8 cellular contexts compared by ENCODE assay signal in the genomic region with DNA sequence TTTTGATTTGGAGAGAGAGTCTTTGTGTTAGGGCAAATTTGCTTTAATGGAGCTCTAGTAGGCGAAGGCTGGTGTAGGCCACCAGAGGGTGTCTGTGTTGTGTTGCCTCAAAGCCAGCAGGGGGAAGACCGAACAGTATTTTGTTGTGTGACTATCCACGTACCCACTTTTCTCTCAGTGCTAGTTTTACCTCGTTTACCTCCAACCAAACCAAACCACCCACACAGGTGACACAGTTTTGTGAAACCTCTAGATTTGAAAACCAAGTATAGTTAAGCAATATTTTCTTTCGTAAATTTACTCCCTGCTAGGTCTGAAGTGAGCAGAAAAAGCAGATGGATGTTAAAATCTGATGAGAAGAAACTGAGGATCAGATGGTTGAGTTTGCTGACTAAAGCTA. TPM values are rescaled to one million over a fixed set of nuclear protein-coding genes. Genes with fewer than 3 reads are reported as not detected.
DNase-seq lines count a peak whose midpoint lies in the region; ATAC-seq and TF ChIP-seq lines count a peak whose summit lies in the region.

No MANE protein-coding gene starts in this region.

- peak; percentile 92 for ATAC-seq in HG03135 (IDR thresholded peaks at IDR 0.05; ENCODE audit: unreplicated experiment)

- H3K9me3 Mint-ChIP-seq in activated CD4-positive, alpha-beta memory T cell treated with anti-CD3 and anti-CD28 coated beads for 36 hours = no peaks in the 10 kb centered on the region
- H3K9me3 Mint-ChIP-seq in endothelial cell (ENCODE audit: unreplicated experiment) = no peaks in the 10 kb centered on the region

- H3K4me1 Mint-ChIP-seq in activated CD4-positive, alpha-beta memory T cell treated with anti-CD3 and anti-CD28 coated beads for 36 hours (ENCODE audit: low read depth) = peaks cover 11% of the 10 kb centered on the region
- peaks cover 13% of the 10 kb centered on the region for H3K4me1 Mint-ChIP-seq in endothelial cell (ENCODE audit: unreplicated experiment)

- peak; percentile 71 for TF ChIP-seq CTCF in endothelial cell (IDR thresholded peaks at IDR 0.05; ENCODE audit: unreplicated experiment)

- H3K4me3 Mint-ChIP-seq in activated CD4-positive, alpha-beta memory T cell treated with anti-CD3 and anti-CD28 coated beads for 36 hours = no peak overlapping the region
- peak overlapping the region; percentile 57 for H3K4me3 Mint-ChIP-seq in endothelial cell (ENCODE audit: unreplicated experiment)

- peak overlapping the region; percentile 66 for H3K27ac Mint-ChIP-seq in activated CD4-positive, alpha-beta memory T cell treated with anti-CD3 and anti-CD28 coated beads for 36 hours
- peak overlapping the region; percentile 93 for H3K27ac Mint-ChIP-seq in endothelial cell (ENCODE audit: unreplicated experiment)

- intact Hi-C loops in activated CD4-positive, alpha-beta memory T cell treated with anti-CD3 and anti-CD28 coated beads for 36 hours (cut with micrococcal nuclease) = loop anchor here (1.0 to 5.0 kb wide), 5 partner anchors 18 to 203 kb away; a partner anchor contains a TSS

- peaks cover 13% of the 10 kb centered on the region for H3K36me3 Mint-ChIP-seq in activated CD4-positive, alpha-beta memory T cell treated with anti-CD3 and anti-CD28 coated beads for 36 hours
- H3K36me3 Mint-ChIP-seq in endothelial cell (ENCODE audit: low read depth, unreplicated experiment) = peaks cover 20% of the 10 kb centered on the region

- DNase-seq in DMS53 (lab: John Stamatoyannopoulos, UW) = peak; percentile 73
- no peak for DNase-seq in DMS53 treated with DMSO at 0.1 percent for 48 hours (lab: John Stamatoyannopoulos, UW; ENCODE audit: unreplicated experiment)
- peak; percentile 44 for DNase-seq in NCI-H510A treated with DMSO at 0.1 percent for 48 hours (lab: John Stamatoyannopoulos, UW)
- DNase-seq in activated CD4-positive, alpha-beta memory T cell treated with anti-CD3 and anti-CD28 coated beads for 36 hours = peak; percentile 73
- DNase-seq in endothelial cell (ENCODE audit: low spot score) = peak; percentile 57
- DNase-seq in midbrain (lab: John Stamatoyannopoulos, UW) = peak; percentile 77
- DNase-seq in stimulated activated CD8-positive, alpha-beta memory T cell treated with anti-CD3 and anti-CD28 coated beads, Interleukin-7, amount 100 ng/mL, for 24 hours (ENCODE audit: low read depth) = peak; percentile 4

- H3K27me3 Mint-ChIP-seq in activated CD4-positive, alpha-beta memory T cell treated with anti-CD3 and anti-CD28 coated beads for 36 hours = no peaks in the 10 kb centered on the region
- no peaks in the 10 kb centered on the region for H3K27me3 Mint-ChIP-seq in endothelial cell (ENCODE audit: unreplicated experiment)

- POLR2A ChIA-PET in activated CD4-positive, alpha-beta memory T cell treated with anti-CD3 and anti-CD28 coated beads for 36 hours (lab: Charles Lee) = interaction anchor here (0.6 to 2.1 kb wide), 4 partner anchors 10 to 200 kb away, joined by 3 to 7 read pairs (median 3); a partner anchor contains a TSS

- CTCF ChIA-PET in activated CD4-positive, alpha-beta memory T cell treated with anti-CD3 and anti-CD28 coated beads for 36 hours (lab: Charles Lee) = interaction anchor here (0.5 to 6.0 kb wide), 46 partner anchors 9 to 276 kb away, joined by 3 to 132 read pairs (median 4); a partner anchor contains a TSS

RNA-seq across cellular contexts. Expression of a gene that starts 36.3 kb away (rescaled TPM):
- under 1 TPM in 1 of 2 experiments, not detected in 1; 0.58 TPM for total RNA-seq in activated CD4-positive, alpha-beta memory T cell treated with anti-CD3 and anti-CD28 coated beads for 36 hours
- not detected for total RNA-seq in endothelial cell (ENCODE audit: unreplicated experiment)

RNA-seq across cellular contexts. Expression of a gene that starts 42.5 kb away (rescaled TPM):
- 10 to 100 TPM; 27.5 to 29.7 TPM for total RNA-seq in activated CD4-positive, alpha-beta memory T cell treated with anti-CD3 and anti-CD28 coated beads for 36 hours
- 45.3 TPM for total RNA-seq in endothelial cell (ENCODE audit: unreplicated experiment)

RNA-seq across cellular contexts. Expression of a gene that starts 44.3 kb away (rescaled TPM):
- total RNA-seq in activated CD4-positive, alpha-beta memory T cell treated with anti-CD3 and anti-CD28 coated beads for 36 hours = 10 to 100 TPM; 13.0 to 14.7 TPM
- total RNA-seq in endothelial cell (ENCODE audit: unreplicated experiment) = 20.9 TPM
